ENCODE assay signal across 1 cellular context in genomic region chr1:145451914-145452313, GRCh38.
TF ChIP-seq lines count a peak whose summit lies in the region.
"Not testable (repeated sequence)": the region's sequence is repeated elsewhere in the genome, so short reads cannot be mapped to it uniquely, and the experiment has no call there.

No MANE protein-coding gene starts in this region.

TF ChIP-seq in K562, 482 proteins besides CTCF, POLR2A, EP300 and RAD21 (continued from another document):
- peak; percentile 45; the same call in 1 of the 2 replicates for TF ChIP-seq ZNF511 (CRISPR knock-in tag; IDR thresholded peaks at IDR 0.05)
- 0 out of 4 replicates have a peak, but pooled peaks of 1 of the 2 experiments have one; percentile 18 for TF ChIP-seq MAZ (CRISPR knock-in tag; conservative IDR thresholded peaks at IDR 0.05 in 1 of 2, IDR thresholded peaks at IDR 0.05 in 1 of 2)
- TF ChIP-seq ZNF740 (CRISPR knock-in tag; IDR thresholded peaks at IDR 0.05) = peak; percentile 46; the same call in 1 of the 2 replicates
- TF ChIP-seq ZNF740 (tag; IDR thresholded peaks at IDR 0.05) = not testable (repeated sequence)
- TF ChIP-seq TFAP4 (CRISPR knock-in tag; IDR thresholded peaks at IDR 0.05; ENCODE audit: borderline replicate concordance) = peak; percentile 49; the same call in 1 of the 2 replicates
- TF ChIP-seq MIER1 (IDR thresholded peaks at IDR 0.05; ENCODE audit: low read depth) = peak; percentile 84; the same call in 1 of the 2 replicates
- TF ChIP-seq KDM1A (IDR thresholded peaks at IDR 0.05) = peak in 1 of 2 experiments; percentile 71; a peak in 1 of 4 replicates
